ENCODE assay signal across 10 cellular contexts in genomic region chr2:201440182-201440581, GRCh38. TPM values are rescaled to one million over a fixed set of nuclear protein-coding genes. Genes with fewer than 3 reads are reported as not detected.
DNase-seq lines count a peak whose midpoint lies in the region; ATAC-seq and TF ChIP-seq lines count a peak whose summit lies in the region.
"Had no signal": no experiment of that assay in that cellular context is flagged by ENCODE, and none has a peak within 500 bp of the region (broad histone marks: within the 10 kb centered on the region; RNA-seq: fewer than 3 reads in every experiment).

No MANE protein-coding gene starts in this region.

- DNase-seq in Caco-2 = peak; percentile 79
- peak; percentile 95 for DNase-seq in NCI-H2029 treated with DMSO at 0.1 percent for 48 hours (lab: John Stamatoyannopoulos, UW)
- DNase-seq in MCF 10A (ENCODE audit: unreplicated experiment) = peak; percentile 13
- DNase-seq in left lung = no peak
- DNase-seq in SHP77 treated with DMSO at 0.1 percent for 48 hours (lab: John Stamatoyannopoulos, UW) = no peak
- DNase-seq: NCI-H187 treated with DMSO at 0.1 percent for 48 hours had no signal

- H3K4me1 ChIP-seq in Caco-2 (peaks cover 20% of the 10 kb centered on the region), left lung (peaks cover 0 to 20% of the 10 kb centered on the region in 2 donors)

- H3K9me3 ChIP-seq in Caco-2 (no peaks in the 10 kb centered on the region), left lung (no peaks in the 10 kb centered on the region)
- H3K9me3 ChIP-seq: BLaER1 had no signal

- H3K9me3 Mint-ChIP-seq in Caco-2 (ENCODE audit: unreplicated experiment) (no peaks in the 10 kb centered on the region), MCF 10A (ENCODE audit: unreplicated experiment) (no peaks in the 10 kb centered on the region)

- H3K27me3 Mint-ChIP-seq in Caco-2 (ENCODE audit: insufficient read depth, unreplicated experiment) (no peaks in the 10 kb centered on the region), MCF 10A (ENCODE audit: insufficient read depth, unreplicated experiment) (no peaks in the 10 kb centered on the region)

- TF ChIP-seq CTCF in Caco-2 (IDR thresholded peaks at IDR 0.05; ENCODE audit: insufficient read depth in 1 of 2, low read depth in 1 of 2, low read length in 1 of 2, severe bottlenecking in 1 of 2, unreplicated experiment in 1 of 2) (no peak), MCF 10A (IDR thresholded peaks at IDR 0.05; ENCODE audit: unreplicated experiment) (no peak), left lung (IDR thresholded peaks at IDR 0.05) (no peak)

- H3K4me3 Mint-ChIP-seq in Caco-2 (ENCODE audit: unreplicated experiment) = peak overlapping the region; percentile 56
- no peak overlapping the region for H3K4me3 Mint-ChIP-seq in MCF 10A (ENCODE audit: unreplicated experiment)

- BruUV-seq in Caco-2 (replicated peaks; lab: Mats Ljungman, UMichigan) (no TSS peak), MCF 10A (replicated peaks; lab: Mats Ljungman, UMichigan) (no TSS peak)

- H3K36me3 ChIP-seq in Caco-2 (ENCODE audit: control insufficient read depth, insufficient read depth, low read length) = no peaks in the 10 kb centered on the region
- H3K36me3 ChIP-seq in left lung = no peaks in the 10 kb centered on the region
- H3K36me3 ChIP-seq: BLaER1 had no signal

- POLR2A ChIA-PET in Caco-2 (lab: Charles Lee) (no interaction called here), MCF 10A (lab: Yijun Ruan, JAX) (interaction anchor here (0.8 to 3.9 kb wide), 4 partner anchors 8 to 28 kb away, joined by 3 to 27 read pairs (median 4); partner anchors contain the start of genes STRADB and TRAK2)

- H3K4me1 Mint-ChIP-seq in Caco-2 (ENCODE audit: low read depth, unreplicated experiment) = peaks cover 16% of the 10 kb centered on the region
- peaks cover 6% of the 10 kb centered on the region for H3K4me1 Mint-ChIP-seq in MCF 10A (ENCODE audit: insufficient read depth, unreplicated experiment)

- ATAC-seq in left lung = peak; percentile 95
- no peak for ATAC-seq in GM19463 (IDR thresholded peaks at IDR 0.05; ENCODE audit: unreplicated experiment)
- no peak for ATAC-seq in HG03571 (IDR thresholded peaks at IDR 0.05; ENCODE audit: unreplicated experiment)
- no peak for ATAC-seq in HG02623 (IDR thresholded peaks at IDR 0.05; ENCODE audit: unreplicated experiment)

- CTCF ChIA-PET in Caco-2 (lab: Charles Lee) (no interaction called here), MCF 10A (lab: Yijun Ruan, JAX) (interaction anchor here (0.6 to 0.8 kb wide), 4 partner anchors 21 to 204 kb away, joined by 3 to 5 read pairs (median 3); no protein-coding TSS in a partner anchor)

- H3K27ac ChIP-seq in left lung = no peak overlapping the region
- H3K27ac ChIP-seq: BLaER1 had no signal

- H3K27ac Mint-ChIP-seq in Caco-2 (ENCODE audit: unreplicated experiment) (peak overlapping the region; percentile 68), MCF 10A (ENCODE audit: low read depth, unreplicated experiment) (no peak overlapping the region)

- H3K4me3 ChIP-seq in Caco-2 (ENCODE audit: low read depth, low read length) (no peak overlapping the region), left lung (no peak overlapping the region)
- H3K4me3 ChIP-seq: BLaER1 had no signal

- H3K27me3 ChIP-seq in Caco-2 (replicated peaks; ENCODE audit: control insufficient read depth, insufficient read depth, low read length) = no peaks in the 10 kb centered on the region
- H3K27me3 ChIP-seq in left lung = no peaks in the 10 kb centered on the region
- H3K27me3 ChIP-seq: BLaER1 had no signal

- H3K36me3 Mint-ChIP-seq in Caco-2 (ENCODE audit: insufficient read depth, unreplicated experiment) = peaks cover 7% of the 10 kb centered on the region
- H3K36me3 Mint-ChIP-seq in MCF 10A (ENCODE audit: insufficient read depth, unreplicated experiment) = no peaks in the 10 kb centered on the region

- intact Hi-C loops in Caco-2 (cut with micrococcal nuclease; ENCODE audit: unreplicated experiment) = loop anchor here (1.0 kb wide), 1 partner anchor 11 kb away; the partner anchor contains the start of genes STRADB and TRAK2
- intact Hi-C loops in MCF 10A (cut with micrococcal nuclease) = no loop called here
- intact Hi-C loops in left lung (cut with DNase I) = no loop called here

RNA-seq across cellular contexts. Expression of gene TRAK2, which starts 11.1 kb away (rescaled TPM):
- 21.9 and 23.2 TPM in 2 replicates for total RNA-seq in Caco-2 (2022)
- total RNA-seq in MCF 10A (2022) = 11.5 and 19.9 TPM in 2 replicates
- 10 to 100 TPM; 49.0 to 53.9 TPM for total RNA-seq in left lung

RNA-seq across cellular contexts. Expression of gene STRADB, which starts 11.4 kb away (rescaled TPM):
- total RNA-seq in Caco-2 (2022) = 41.2 and 49.0 TPM in 2 replicates
- total RNA-seq in MCF 10A (2022) = 22.9 and 29.8 TPM in 2 replicates
- 10 to 100 TPM; 16.0 to 23.6 TPM for total RNA-seq in left lung

Comparison
In these comparisons a context has a peak if more than half of its experiments do, and no peak if none do; other contexts are left out.
1. DNase-seq: peak in Caco-2 (2 of 2), NCI-H2029 treated with DMSO at 0.1 percent for 48 hours (single experiment) and MCF 10A (single experiment); none in left lung (0 of 2) and SHP77 treated with DMSO at 0.1 percent for 48 hours (single experiment).